Comparison of ENCODE assay signal across 1 cellular context in the genomic region with DNA sequence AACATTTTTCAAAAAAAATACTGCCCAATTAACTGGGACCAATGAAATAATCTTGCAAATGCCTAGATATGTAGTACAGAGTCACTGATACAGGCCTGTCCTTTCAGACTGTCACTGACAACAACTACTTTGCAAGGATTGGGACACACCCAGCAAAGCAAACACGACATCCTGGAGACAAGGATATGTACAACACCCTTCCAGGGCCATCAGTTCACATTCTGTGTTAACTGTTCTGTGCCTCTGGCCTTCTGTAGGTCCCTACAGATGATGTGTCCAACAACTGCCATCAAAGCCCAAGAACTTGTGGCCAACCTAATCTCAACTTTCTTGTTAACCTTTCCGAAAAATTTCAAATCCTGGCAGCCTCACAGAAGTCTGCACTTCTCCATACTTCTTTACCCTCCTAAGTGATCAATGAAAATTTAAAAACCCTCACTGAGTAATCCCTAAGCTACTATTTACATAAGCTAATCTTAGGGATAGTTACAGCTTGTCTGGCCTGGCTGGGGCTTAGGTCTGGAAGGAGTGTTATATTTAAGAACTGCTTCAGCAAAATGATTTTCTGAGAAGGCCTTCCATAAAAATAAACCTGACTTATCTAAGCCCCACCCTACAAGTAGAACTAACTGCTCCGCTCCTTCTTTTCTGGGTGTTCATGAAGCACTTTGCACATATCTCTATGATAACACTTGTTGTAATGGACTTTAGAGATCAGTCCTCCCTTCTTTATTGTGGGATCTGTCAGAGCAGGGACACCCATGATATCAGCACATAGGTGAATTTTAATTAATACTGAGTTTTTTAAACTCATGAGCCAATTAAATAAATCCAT.
TF ChIP-seq lines count a peak whose summit lies in the region.

No MANE protein-coding gene starts in this region.

TF ChIP-seq in IMR-90, 13 proteins besides CTCF, POLR2A, EP300 and RAD21 (continued from another document):
- TF ChIP-seq BHLHE40 (IDR thresholded peaks at IDR 0.05; ENCODE audit: low read depth, low read length) (no peak), MAFK (IDR thresholded peaks at IDR 0.05; ENCODE audit: low read depth, low read length) (no peak)
